8 cellular contexts compared by ENCODE assay signal in genomic region chr15:31080618-31081017, GRCh38. TPM values are rescaled to one million over a fixed set of nuclear protein-coding genes. Genes with fewer than 3 reads are reported as not detected.
DNase-seq lines count a peak whose midpoint lies in the region; ATAC-seq, FAIRE-seq and TF ChIP-seq lines count a peak whose summit lies in the region.

No MANE protein-coding gene starts in this region.

- peaks cover 15% of the 10 kb centered on the region for H3K4me1 Mint-ChIP-seq in neural progenitor cell
- H3K4me1 Mint-ChIP-seq in chondrocyte (ENCODE audit: low read depth), result peaks cover 11% of the 10 kb centered on the region

- peak overlapping the region; percentile 24 to 46 (median 35) for H3K4me3 ChIP-seq in esophagus muscularis mucosa
- H3K4me3 ChIP-seq in neural progenitor cell, result peak overlapping the region; percentile 30

- H3K36me3 Mint-ChIP-seq in neural progenitor cell (peaks cover 2% of the 10 kb centered on the region), chondrocyte (ENCODE audit: low read depth) (no peaks in the 10 kb centered on the region)

- H3K27ac Mint-ChIP-seq in neural progenitor cell (no peak overlapping the region), chondrocyte (ENCODE audit: unreplicated experiment) (no peak overlapping the region)

- peak overlapping the region; percentile 64 for H3K4me2 ChIP-seq in neural progenitor cell

- no peak for TF ChIP-seq POLR2A in esophagus muscularis mucosa (IDR thresholded peaks at IDR 0.05; ENCODE audit: low read depth)

- no peaks in the 10 kb centered on the region for H3K79me2 ChIP-seq in neural progenitor cell (ENCODE audit: low read depth)

- H3K27ac ChIP-seq in esophagus muscularis mucosa (replicated peaks in 1 of 4) (no peak overlapping the region), neural progenitor cell (no peak overlapping the region)

- H3K9me3 Mint-ChIP-seq in neural progenitor cell, result no peaks in the 10 kb centered on the region
- H3K9me3 Mint-ChIP-seq in chondrocyte (ENCODE audit: low read depth), result no peaks in the 10 kb centered on the region

- no peaks in the 10 kb centered on the region for H3F3A ChIP-seq in neural progenitor cell (ENCODE audit: low read depth)

- peak overlapping the region; percentile 76 for H2AFZ ChIP-seq in neural progenitor cell (replicated peaks)

- no peak for FAIRE-seq in HTR-8/SVneo (lab: Jason Lieb, UNC)

- 29% methylated on average over 13 of the region's 26 CpGs for WGBS in esophagus muscularis mucosa

- intact Hi-C loops in esophagus muscularis mucosa (cut with DNase I), result no loop called here

- peak; percentile 22 for DNase-seq in HTR-8/SVneo (ENCODE audit: insufficient read length, low spot score)
- DNase-seq in activated CD4-positive, alpha-beta T cell treated with anti-CD3 and anti-CD28 coated beads, Interleukin-2, amount 50 U/mL, for 48 hours, result peak; percentile 31 to 34
- DNase-seq in esophagus muscularis mucosa (ENCODE audit: extremely low spot score), result no peak
- DNase-seq in neural progenitor cell (ENCODE audit: low spot score), result peak; percentile 94
- no peak for DNase-seq in activated effector memory CD4-positive, alpha-beta T cell treated with anti-CD3 and anti-CD28 coated beads, Interleukin-2, amount 50 U/mL, for 16 hours
- no peak for DNase-seq in chondrocyte (ENCODE audit: low spot score)
- no peak for DNase-seq in SHP77 treated with DMSO at 0.1 percent for 48 hours (lab: John Stamatoyannopoulos, UW)

- H3K36me3 ChIP-seq in esophagus muscularis mucosa, result no peaks in the 10 kb centered on the region
- no peaks in the 10 kb centered on the region for H3K36me3 ChIP-seq in neural progenitor cell

- H3K4me1 ChIP-seq in esophagus muscularis mucosa (peaks cover 3 to 10% (median 7%) of the 10 kb centered on the region in 4 donors), neural progenitor cell (peaks cover 18% of the 10 kb centered on the region)

- H3K9me3 ChIP-seq in esophagus muscularis mucosa (no peaks in the 10 kb centered on the region), neural progenitor cell (ENCODE audit: low read depth) (no peaks in the 10 kb centered on the region)

- no peak for TF ChIP-seq CTCF in esophagus muscularis mucosa (IDR thresholded peaks at IDR 0.05)
- no peak for TF ChIP-seq CTCF in neural progenitor cell (IDR thresholded peaks at IDR 0.05)
- no peak for TF ChIP-seq CTCF in chondrocyte (IDR thresholded peaks at IDR 0.05)

- H4K20me1 ChIP-seq in neural progenitor cell (ENCODE audit: low read depth), result no peaks in the 10 kb centered on the region

- H3K4me3 Mint-ChIP-seq in neural progenitor cell, result no peak overlapping the region
- no peak overlapping the region for H3K4me3 Mint-ChIP-seq in chondrocyte (ENCODE audit: unreplicated experiment)

- ATAC-seq in GM21529 (IDR thresholded peaks at IDR 0.05; ENCODE audit: unreplicated experiment), result no peak

- no peak for TF ChIP-seq EP300 in esophagus muscularis mucosa (IDR thresholded peaks at IDR 0.05)

- no peak overlapping the region for H3K9ac ChIP-seq in neural progenitor cell

- H3K27me3 ChIP-seq in esophagus muscularis mucosa (peaks cover 0 to 50% (median 0%) of the 10 kb centered on the region in 4 donors), neural progenitor cell (peaks cover 25% of the 10 kb centered on the region)

- peaks cover 4% of the 10 kb centered on the region for H3K27me3 Mint-ChIP-seq in neural progenitor cell (ENCODE audit: insufficient read depth, low read depth)
- H3K27me3 Mint-ChIP-seq in chondrocyte (ENCODE audit: low read depth), result peaks cover 3% of the 10 kb centered on the region

RNA-seq across cellular contexts. Expression of gene TRPM1, which starts 20.9 kb away (rescaled TPM):
- total RNA-seq in esophagus muscularis mucosa (not detected), neural progenitor cell (ENCODE audit: low replicate concordance) (not detected in 2 replicates), chondrocyte (not detected in 3 replicates)

Comparison
In these comparisons a context has a peak if more than half of its experiments do, and no peak if none do; other contexts are left out.
1. DNase-seq: peak in HTR-8/SVneo (single experiment), activated CD4-positive, alpha-beta T cell treated with anti-CD3 and anti-CD28 coated beads, Interleukin-2, amount 50 U/mL, for 48 hours (2 of 2) and neural progenitor cell (single experiment); none in esophagus muscularis mucosa (single experiment), activated effector memory CD4-positive, alpha-beta T cell treated with anti-CD3 and anti-CD28 coated beads, Interleukin-2, amount 50 U/mL, for 16 hours (single experiment), chondrocyte (single experiment) and SHP77 treated with DMSO at 0.1 percent for 48 hours (single experiment).